ENCODE assay signal across 28 cellular contexts in the genomic region with DNA sequence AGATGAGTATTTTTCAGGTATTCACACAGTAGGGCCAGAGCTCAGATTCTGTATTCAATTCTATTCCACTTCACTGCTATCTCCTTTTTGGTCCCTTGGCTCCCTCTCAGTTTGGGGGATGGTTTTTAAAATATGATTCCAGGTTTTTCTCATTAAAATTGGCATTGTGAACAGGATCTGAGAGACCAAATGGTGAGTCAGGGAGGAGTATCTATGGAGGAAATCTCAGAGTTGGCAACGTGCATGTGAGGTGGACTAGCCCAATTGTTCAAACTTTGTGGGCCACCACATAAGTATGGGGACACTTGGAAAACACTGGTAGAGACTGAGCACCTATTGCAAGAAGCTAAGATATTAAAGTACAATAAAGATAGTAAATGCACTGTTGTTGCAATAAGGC.
"Had no signal": no experiment of that assay in that cellular context is flagged by ENCODE, and none has a peak within 500 bp of the region (broad histone marks: within the 10 kb centered on the region; RNA-seq: fewer than 3 reads in every experiment).

No MANE protein-coding gene starts in this region.

- H3K36me3 ChIP-seq: ascending aorta, breast epithelium, esophagus muscularis mucosa, left lung, neural progenitor cell, right atrium auricular region, suprapubic skin, tibial nerve had no signal

- H3K4me3 ChIP-seq: ascending aorta, breast epithelium, dorsolateral prefrontal cortex, esophagus muscularis mucosa, hepatocyte, left lung, lung, neural progenitor cell, psoas muscle, right atrium auricular region, suprapubic skin, tibial nerve had no signal

- H3K27ac ChIP-seq: ascending aorta, breast epithelium, dorsolateral prefrontal cortex, esophagus muscularis mucosa, foreskin keratinocyte, hepatocyte, left lung, neural progenitor cell, psoas muscle, right atrium auricular region, suprapubic skin, tibial nerve had no signal

- H3K9me3 Mint-ChIP-seq: activated T-helper 1 cell treated with anti-CD3 and anti-CD28 coated beads, Interleukin-12 subunit alpha, Interleukin-12 subunit beta, Interleukin-2, Interleukin-4 antibody, amounts not matched to agents 30 ng/mL and 10 ng/mL and 1 ng/mL, durations not matched to agents 14 hours and 24 hours and 36 hours; neural progenitor cell; T-cell had no signal

- H3K27me3 Mint-ChIP-seq: stimulated activated naive CD8-positive, alpha-beta T cell treated with anti-CD3 and anti-CD28 coated beads, Interleukin-15, amount 100 ng/mL, for 72 hours had no signal

- ATAC-seq: activated CD8-positive, alpha-beta T cell treated with anti-CD3 and anti-CD28 coated beads, Interleukin-2, amount 10 ng/mL, durations not matched to agents 7 days and 5 days; activated naive CD4-positive, alpha-beta T cell treated with anti-CD3 and anti-CD28 coated beads, Interleukin-2, amount 50 U/mL, for 72 hours; effector memory CD8-positive, alpha-beta T cell; foreskin keratinocyte; left lung; naive thymus-derived CD4-positive, alpha-beta T cell; psoas muscle; stimulated activated naive CD8-positive, alpha-beta T cell treated with anti-CD3 and anti-CD28 coated beads, Interleukin-15, amount 100 ng/mL, for 72 hours; T-cell had no signal

- H3K79me2 ChIP-seq: hepatocyte had no signal

- H3K4me1 Mint-ChIP-seq: central memory CD8-positive, alpha-beta T cell; immature natural killer cell; naive thymus-derived CD4-positive, alpha-beta T cell; neural progenitor cell; stimulated activated naive CD8-positive, alpha-beta T cell treated with anti-CD3 and anti-CD28 coated beads, Interleukin-15, amount 100 ng/mL, for 72 hours; T-cell had no signal

- H3K9me3 ChIP-seq: ascending aorta, breast epithelium, esophagus muscularis mucosa, left lung, psoas muscle, right atrium auricular region, suprapubic skin, tibial nerve had no signal

- H3K27ac Mint-ChIP-seq: activated CD8-positive, alpha-beta T cell treated with anti-CD3 and anti-CD28 coated beads, Interleukin-2, amount 10 ng/mL, durations not matched to agents 7 days and 5 days; activated naive CD4-positive, alpha-beta T cell treated with anti-CD3 and anti-CD28 coated beads, Interleukin-2, amount 50 U/mL, for 72 hours; activated T-helper 1 cell treated with anti-CD3 and anti-CD28 coated beads, Interleukin-12 subunit alpha, Interleukin-12 subunit beta, Interleukin-2, Interleukin-4 antibody, amounts not matched to agents 30 ng/mL and 10 ng/mL and 1 ng/mL, durations not matched to agents 14 hours and 24 hours and 36 hours; effector memory CD8-positive, alpha-beta T cell; immature natural killer cell; naive thymus-derived CD4-positive, alpha-beta T cell; neural progenitor cell; stimulated activated naive CD8-positive, alpha-beta T cell treated with anti-CD3 and anti-CD28 coated beads, Interleukin-15, amount 100 ng/mL, for 72 hours; T-cell had no signal

- H2AFZ ChIP-seq: hepatocyte, neural progenitor cell had no signal

- H3K4me2 ChIP-seq: hepatocyte, neural progenitor cell had no signal

- H3K4me3 Mint-ChIP-seq: activated CD8-positive, alpha-beta T cell treated with anti-CD3 and anti-CD28 coated beads, Interleukin-2, amount 10 ng/mL, durations not matched to agents 7 days and 5 days; activated T-helper 1 cell treated with anti-CD3 and anti-CD28 coated beads, Interleukin-12 subunit alpha, Interleukin-12 subunit beta, Interleukin-2, Interleukin-4 antibody, amounts not matched to agents 30 ng/mL and 10 ng/mL and 1 ng/mL, durations not matched to agents 14 hours and 24 hours and 36 hours; central memory CD8-positive, alpha-beta T cell; effector memory CD8-positive, alpha-beta T cell; immature natural killer cell; naive thymus-derived CD4-positive, alpha-beta T cell; neural progenitor cell; stimulated activated naive CD8-positive, alpha-beta T cell treated with anti-CD3 and anti-CD28 coated beads, Interleukin-15, amount 100 ng/mL, for 72 hours; T-cell had no signal

- H3K9ac ChIP-seq: neural progenitor cell had no signal

- DNase-seq: activated CD4-positive, alpha-beta T cell treated with anti-CD3 and anti-CD28 coated beads for 1 hour; activated CD4-positive, alpha-beta T cell treated with anti-CD3 and anti-CD28 coated beads, Interleukin-2, amount 50 U/mL, for 1 hour; activated CD8-positive, alpha-beta T cell treated with anti-CD3 and anti-CD28 coated beads, Interleukin-2, amount 10 ng/mL, durations not matched to agents 7 days and 5 days; activated gamma-delta T cell; dorsolateral prefrontal cortex; effector memory CD8-positive, alpha-beta T cell; foreskin keratinocyte; glutamatergic neuron; immature natural killer cell; kidney glomerular epithelial cell; left lung; naive thymus-derived CD4-positive, alpha-beta T cell; psoas muscle; stimulated activated CD4-positive, alpha-beta T cell treated with anti-CD3 and anti-CD28 coated beads, Interleukin-12 subunit alpha, Interleukin-12 subunit beta, amount 100 ng/mL, for 4 hours; stimulated activated naive CD8-positive, alpha-beta T cell treated with anti-CD3 and anti-CD28 coated beads, Interleukin-15, amount 100 ng/mL, for 72 hours; T-cell had no signal

- H3K36me3 Mint-ChIP-seq: activated naive CD4-positive, alpha-beta T cell treated with anti-CD3 and anti-CD28 coated beads, Interleukin-2, amount 50 U/mL, for 72 hours; immature natural killer cell; naive thymus-derived CD4-positive, alpha-beta T cell; neural progenitor cell; T-cell had no signal

- H3K27me3 ChIP-seq: ascending aorta, breast epithelium, dorsolateral prefrontal cortex, esophagus muscularis mucosa, hepatocyte, left lung, neural progenitor cell, right atrium auricular region, suprapubic skin, tibial nerve had no signal

- H3K4me1 ChIP-seq: ascending aorta, breast epithelium, foreskin keratinocyte, left lung, neural progenitor cell, psoas muscle, right atrium auricular region, suprapubic skin, tibial nerve had no signal
